ENCODE assay signal across 34 cellular contexts in the genomic region with DNA sequence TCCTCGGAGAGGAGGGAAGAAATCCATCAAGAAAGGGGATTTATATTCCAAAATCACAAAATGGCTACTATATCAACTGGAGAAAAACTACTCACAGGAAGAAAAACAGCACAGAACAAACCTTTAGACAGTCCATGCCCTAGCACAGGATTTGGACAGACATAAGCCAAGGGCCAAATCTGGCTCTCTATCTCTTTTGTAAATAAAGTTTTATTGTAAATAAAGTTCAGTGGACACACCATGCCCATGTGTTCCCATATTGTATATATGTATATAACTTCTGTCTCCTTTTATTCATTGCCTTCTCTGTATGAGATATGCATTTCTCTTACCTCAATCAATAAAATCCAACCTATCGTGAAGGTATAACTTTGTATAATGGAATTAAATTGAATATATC.
"Had no signal": no experiment of that assay in that cellular context is flagged by ENCODE, and none has a peak within 500 bp of the region (broad histone marks: within the 10 kb centered on the region; RNA-seq: fewer than 3 reads in every experiment).

No MANE protein-coding gene starts in this region.

- H3K4me3 ChIP-seq: adrenal gland, body of pancreas, esophagus muscularis mucosa, gastrocnemius medialis, heart left ventricle had no signal

- H3K27me3 ChIP-seq: adrenal gland, body of pancreas, esophagus muscularis mucosa, foreskin keratinocyte, gastrocnemius medialis, heart left ventricle had no signal

- H3K4me3 Mint-ChIP-seq: activated CD4-positive, alpha-beta memory T cell treated with anti-CD3 and anti-CD28 coated beads for 36 hours; activated CD4-positive, alpha-beta T cell treated with anti-CD3 and anti-CD28 coated beads for 36 hours; activated CD4-positive, alpha-beta T cell treated with anti-CD3 and anti-CD28 coated beads, Interleukin-2, amount 10 ng/mL, durations not matched to agents 24 days and 14 days; activated CD8-positive, alpha-beta memory T cell treated with anti-CD3 and anti-CD28 coated beads, Interleukin-2, amount 10 ng/mL, durations not matched to agents 7 days and 5 days; activated CD8-positive, alpha-beta T cell treated with anti-CD3 and anti-CD28 coated beads, Interleukin-2, amount 10 ng/mL, durations not matched to agents 7 days and 5 days; activated naive CD4-positive, alpha-beta T cell treated with anti-CD3 and anti-CD28 coated beads for 36 hours; activated naive CD4-positive, alpha-beta T cell treated with anti-CD3 and anti-CD28 coated beads, Interleukin-2, amount 50 U/mL, for 24 hours; activated naive CD8-positive, alpha-beta T cell treated with anti-CD3 and anti-CD28 coated beads for 36 hours; activated naive CD8-positive, alpha-beta T cell treated with anti-CD3 and anti-CD28 coated beads, Interleukin-2, amount 50 U/mL, for 24 hours; activated T-helper 1 cell treated with anti-CD3 and anti-CD28 coated beads, Interleukin-12 subunit alpha, Interleukin-12 subunit beta, Interleukin-2, Interleukin-4 antibody, amounts not matched to agents 30 ng/mL and 10 ng/mL and 1 ng/mL, durations not matched to agents 14 hours and 24 hours and 36 hours; effector memory CD8-positive, alpha-beta T cell had no signal

- DNase-seq: activated CD4-positive, alpha-beta memory T cell treated with anti-CD3 and anti-CD28 coated beads for 36 hours; activated CD4-positive, alpha-beta T cell treated with anti-CD3 and anti-CD28 coated beads for 36 hours; activated CD4-positive, alpha-beta T cell treated with anti-CD3 and anti-CD28 coated beads, Interleukin-2, amount 10 ng/mL, durations not matched to agents 24 days and 14 days; activated CD4-positive, CD25-positive, alpha-beta regulatory T cell; activated CD4-positive, CD25-positive, alpha-beta regulatory T cell treated with anti-CD3 and anti-CD28 coated beads, Interleukin-2, amount 50 U/mL, for 72 hours; activated CD8-positive, alpha-beta memory T cell treated with anti-CD3 and anti-CD28 coated beads, Interleukin-2, amount 10 ng/mL, durations not matched to agents 7 days and 5 days; activated CD8-positive, alpha-beta memory T cell treated with anti-CD3 and anti-CD28 coated beads, Interleukin-2, amount 50 U/mL, for 4 hours; activated CD8-positive, alpha-beta T cell treated with anti-CD3 and anti-CD28 coated beads, Interleukin-2, amount 10 ng/mL, durations not matched to agents 7 days and 5 days; activated effector memory CD4-positive, alpha-beta T cell treated with anti-CD3 and anti-CD28 coated beads, Interleukin-2, amount 50 U/mL, for 16 hours; activated naive CD4-positive, alpha-beta T cell treated with anti-CD3 and anti-CD28 coated beads for 36 hours; activated naive CD8-positive, alpha-beta T cell treated with anti-CD3 and anti-CD28 coated beads for 36 hours; activated naive CD8-positive, alpha-beta T cell treated with anti-CD3 and anti-CD28 coated beads, Interleukin-2, amount 50 U/mL, for 24 hours; activated T-cell treated with anti-CD3 and anti-CD28 coated beads, Interleukin-2, amount 50 U/mL, for 1 hour; activated T-cell treated with anti-CD3 and anti-CD28 coated beads, Interleukin-2, amount 50 U/mL, for 48 hours; adrenal gland; amygdala; aorta; body of pancreas; caudate nucleus; cortex of kidney; dermis blood vessel endothelial cell; effector CD4-positive, alpha-beta T cell; effector memory CD8-positive, alpha-beta T cell; erythroblast; foreskin keratinocyte; gastrocnemius medialis; glutamatergic neuron; heart left ventricle; T-helper 2 cell had no signal

- H3K36me3 ChIP-seq: adrenal gland, esophagus muscularis mucosa, gastrocnemius medialis, heart left ventricle had no signal

- H3K27ac ChIP-seq: adrenal gland, body of pancreas, esophagus muscularis mucosa, foreskin keratinocyte, gastrocnemius medialis, heart left ventricle had no signal

- H3K27ac Mint-ChIP-seq: activated CD4-positive, alpha-beta memory T cell treated with anti-CD3 and anti-CD28 coated beads for 36 hours; activated CD4-positive, alpha-beta T cell treated with anti-CD3 and anti-CD28 coated beads for 36 hours; activated CD4-positive, alpha-beta T cell treated with anti-CD3 and anti-CD28 coated beads, Interleukin-2, amount 10 ng/mL, durations not matched to agents 24 days and 14 days; activated CD8-positive, alpha-beta memory T cell treated with anti-CD3 and anti-CD28 coated beads, Interleukin-2, amount 10 ng/mL, durations not matched to agents 7 days and 5 days; activated CD8-positive, alpha-beta T cell treated with anti-CD3 and anti-CD28 coated beads, Interleukin-2, amount 10 ng/mL, durations not matched to agents 7 days and 5 days; activated naive CD4-positive, alpha-beta T cell treated with anti-CD3 and anti-CD28 coated beads for 36 hours; activated naive CD4-positive, alpha-beta T cell treated with anti-CD3 and anti-CD28 coated beads, Interleukin-2, amount 50 U/mL, for 24 hours; activated naive CD8-positive, alpha-beta T cell treated with anti-CD3 and anti-CD28 coated beads for 36 hours; activated naive CD8-positive, alpha-beta T cell treated with anti-CD3 and anti-CD28 coated beads, Interleukin-2, amount 50 U/mL, for 24 hours; activated T-helper 1 cell treated with anti-CD3 and anti-CD28 coated beads, Interleukin-12 subunit alpha, Interleukin-12 subunit beta, Interleukin-2, Interleukin-4 antibody, amounts not matched to agents 30 ng/mL and 10 ng/mL and 1 ng/mL, durations not matched to agents 14 hours and 24 hours and 36 hours; activated T-helper 2 cell treated with anti-CD3 and anti-CD28 coated beads, Interferon-gamma antibody, Interleukin-2, Interleukin-4, amounts not matched to agents 10 μg/mL and 5 μg/mL and 100 μg/mL, durations not matched to agents 14 hours and 24 hours and 36 hours; effector memory CD8-positive, alpha-beta T cell had no signal

- H3K27me3 Mint-ChIP-seq: activated CD4-positive, alpha-beta memory T cell treated with anti-CD3 and anti-CD28 coated beads for 36 hours; activated CD4-positive, alpha-beta T cell treated with anti-CD3 and anti-CD28 coated beads for 36 hours; activated CD4-positive, alpha-beta T cell treated with anti-CD3 and anti-CD28 coated beads, Interleukin-2, amount 10 ng/mL, durations not matched to agents 24 days and 14 days; activated CD8-positive, alpha-beta memory T cell treated with anti-CD3 and anti-CD28 coated beads, Interleukin-2, amount 10 ng/mL, durations not matched to agents 7 days and 5 days; activated naive CD4-positive, alpha-beta T cell treated with anti-CD3 and anti-CD28 coated beads, Interleukin-2, amount 50 U/mL, for 24 hours; activated naive CD8-positive, alpha-beta T cell treated with anti-CD3 and anti-CD28 coated beads for 36 hours; activated naive CD8-positive, alpha-beta T cell treated with anti-CD3 and anti-CD28 coated beads, Interleukin-2, amount 50 U/mL, for 24 hours; effector memory CD8-positive, alpha-beta T cell had no signal

- H3K4me1 ChIP-seq: adrenal gland, body of pancreas, foreskin keratinocyte, gastrocnemius medialis had no signal

- H3K4me1 Mint-ChIP-seq: activated CD4-positive, alpha-beta T cell treated with anti-CD3 and anti-CD28 coated beads, Interleukin-2, amount 10 ng/mL, durations not matched to agents 24 days and 14 days; activated CD8-positive, alpha-beta memory T cell treated with anti-CD3 and anti-CD28 coated beads, Interleukin-2, amount 10 ng/mL, durations not matched to agents 7 days and 5 days; activated naive CD4-positive, alpha-beta T cell treated with anti-CD3 and anti-CD28 coated beads, Interleukin-2, amount 50 U/mL, for 24 hours; activated naive CD8-positive, alpha-beta T cell treated with anti-CD3 and anti-CD28 coated beads for 36 hours; activated naive CD8-positive, alpha-beta T cell treated with anti-CD3 and anti-CD28 coated beads, Interleukin-2, amount 50 U/mL, for 24 hours had no signal

- H3K9me3 ChIP-seq: adrenal gland, body of pancreas, esophagus muscularis mucosa, gastrocnemius medialis, heart left ventricle had no signal

- H3K36me3 Mint-ChIP-seq: activated CD4-positive, alpha-beta memory T cell treated with anti-CD3 and anti-CD28 coated beads for 36 hours; activated CD8-positive, alpha-beta memory T cell treated with anti-CD3 and anti-CD28 coated beads, Interleukin-2, amount 10 ng/mL, durations not matched to agents 7 days and 5 days; activated naive CD4-positive, alpha-beta T cell treated with anti-CD3 and anti-CD28 coated beads, Interleukin-2, amount 50 U/mL, for 24 hours; activated naive CD8-positive, alpha-beta T cell treated with anti-CD3 and anti-CD28 coated beads for 36 hours had no signal

- ATAC-seq: activated CD4-positive, alpha-beta T cell treated with anti-CD3 and anti-CD28 coated beads for 36 hours; activated CD8-positive, alpha-beta memory T cell treated with anti-CD3 and anti-CD28 coated beads, Interleukin-2, amount 10 ng/mL, durations not matched to agents 7 days and 5 days; activated CD8-positive, alpha-beta T cell treated with anti-CD3 and anti-CD28 coated beads, Interleukin-2, amount 10 ng/mL, durations not matched to agents 7 days and 5 days; activated naive CD8-positive, alpha-beta T cell treated with anti-CD3 and anti-CD28 coated beads, Interleukin-2, amount 50 U/mL, for 24 hours; body of pancreas; effector memory CD8-positive, alpha-beta T cell; foreskin keratinocyte; gastrocnemius medialis; heart left ventricle had no signal

- H3K9me3 Mint-ChIP-seq: activated CD4-positive, alpha-beta memory T cell treated with anti-CD3 and anti-CD28 coated beads for 36 hours; activated CD4-positive, alpha-beta T cell treated with anti-CD3 and anti-CD28 coated beads, Interleukin-2, amount 10 ng/mL, durations not matched to agents 24 days and 14 days; activated naive CD4-positive, alpha-beta T cell treated with anti-CD3 and anti-CD28 coated beads for 36 hours; activated naive CD4-positive, alpha-beta T cell treated with anti-CD3 and anti-CD28 coated beads, Interleukin-2, amount 50 U/mL, for 24 hours; activated naive CD8-positive, alpha-beta T cell treated with anti-CD3 and anti-CD28 coated beads for 36 hours; activated naive CD8-positive, alpha-beta T cell treated with anti-CD3 and anti-CD28 coated beads, Interleukin-2, amount 50 U/mL, for 24 hours; activated T-helper 1 cell treated with anti-CD3 and anti-CD28 coated beads, Interleukin-12 subunit alpha, Interleukin-12 subunit beta, Interleukin-2, Interleukin-4 antibody, amounts not matched to agents 30 ng/mL and 10 ng/mL and 1 ng/mL, durations not matched to agents 14 hours and 24 hours and 36 hours; activated T-helper 2 cell treated with anti-CD3 and anti-CD28 coated beads, Interferon-gamma antibody, Interleukin-2, Interleukin-4, amounts not matched to agents 10 μg/mL and 5 μg/mL and 100 μg/mL, durations not matched to agents 14 hours and 24 hours and 36 hours; effector memory CD8-positive, alpha-beta T cell had no signal

- FAIRE-seq: colon had no signal
